22 cellular contexts compared by ENCODE assay signal in the genomic region with DNA sequence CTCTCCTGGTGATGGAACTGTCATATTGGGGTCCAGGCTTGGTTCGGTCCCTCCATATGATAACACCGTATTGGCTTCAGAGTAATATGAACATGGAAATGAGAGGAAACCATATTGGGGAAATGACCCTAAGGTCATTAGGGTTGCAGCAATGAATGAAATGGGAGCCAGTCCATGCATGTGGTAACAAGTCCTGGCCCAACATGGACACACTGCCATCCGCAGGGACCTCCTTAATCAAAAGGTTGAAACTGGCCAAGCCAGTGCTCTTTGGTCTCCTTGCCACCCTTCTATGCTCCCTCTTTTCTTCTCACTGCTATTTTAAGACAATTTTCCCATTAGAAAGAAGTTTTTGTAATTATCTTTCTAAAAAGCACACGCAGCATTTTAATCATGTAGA. TPM values are rescaled to one million over a fixed set of nuclear protein-coding genes. Genes with fewer than 3 reads are reported as not detected.
"Had no signal": no experiment of that assay in that cellular context is flagged by ENCODE, and none has a peak within 500 bp of the region (broad histone marks: within the 10 kb centered on the region; RNA-seq: fewer than 3 reads in every experiment).

No MANE protein-coding gene starts in this region.

- H3K27ac ChIP-seq: SJCRH30 had no signal

- H3K4me1 Mint-ChIP-seq: T-cell had no signal

- DNase-seq: Karpas-422, KG1, NCI-H1092, NCI-H1105 treated with DMSO at 0.1 percent for 48 hours, NCI-H1417 treated with DMSO at 0.1 percent for 48 hours, NCI-H146, NCI-H1694 treated with DMSO at 0.1 percent for 48 hours, NCI-H1930, NCI-H2081, NCI-H2107, NCI-H2227 treated with DMSO at 0.1 percent for 48 hours, NCI-H524, NCI-H526 treated with DMSO at 0.1 percent for 48 hours, NCI-H748 treated with DMSO at 0.1 percent for 48 hours, PC-3, SHP77 treated with DMSO at 0.1 percent for 48 hours, SJCRH30, SW 1271, T-cell had no signal

- ATAC-seq: Panc1, PC-3, Right ventricle myocardium inferior, T-cell had no signal

- H3K4me3 Mint-ChIP-seq: T-cell had no signal

- H3K27me3 ChIP-seq: SJCRH30 had no signal

- H3K36me3 Mint-ChIP-seq: T-cell had no signal

- H3K9me3 Mint-ChIP-seq: T-cell had no signal

- H3K36me3 ChIP-seq: SJCRH30 had no signal

- H3K4me1 ChIP-seq: SJCRH30 had no signal

- H3K4me3 ChIP-seq: SJCRH30 had no signal

- H3K9me3 ChIP-seq: SJCRH30 had no signal

- H3K27ac Mint-ChIP-seq: T-cell had no signal

RNA-seq across cellular contexts. Expression of a gene that starts 8.3 kb away (rescaled TPM):
- total RNA-seq: HT-29 had no signal
